2 cellular contexts compared by ENCODE assay signal in the genomic region with DNA sequence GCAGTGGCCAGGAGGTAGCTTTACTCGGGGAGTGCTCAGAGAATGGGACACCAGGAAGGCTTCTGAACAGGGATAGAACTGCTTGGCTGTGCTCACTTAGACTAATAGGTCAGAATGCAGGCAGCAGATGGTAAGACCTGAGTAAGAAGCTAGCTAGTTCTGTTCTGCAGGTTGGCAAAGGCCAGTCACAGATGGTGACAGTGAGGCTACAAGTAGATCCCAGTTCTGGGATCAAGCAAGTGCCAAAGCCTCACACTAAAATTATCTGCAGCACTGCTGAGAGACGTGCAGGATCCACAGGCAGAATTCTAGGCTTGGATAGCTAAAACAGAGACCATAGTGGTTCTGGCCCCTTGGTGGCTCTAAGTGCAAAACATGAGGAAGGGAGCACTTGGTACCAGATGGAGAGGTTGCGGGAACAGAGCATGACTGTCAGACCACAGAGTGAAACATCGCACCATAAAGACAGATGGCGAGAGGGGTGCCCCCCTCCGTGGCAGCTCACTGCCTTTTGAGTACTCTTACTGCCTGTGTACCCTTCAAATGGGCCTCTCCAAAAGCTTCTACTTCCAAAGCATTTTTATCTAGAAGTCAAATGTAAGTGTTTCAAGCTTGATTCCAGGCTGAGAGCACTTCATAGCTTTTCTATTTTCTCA.
TF ChIP-seq lines count a peak whose summit lies in the region.

No MANE protein-coding gene starts in this region.

TF ChIP-seq in HEK293, 187 proteins besides CTCF, POLR2A, EP300 and RAD21 (continued from another document):
- TF ChIP-seq ZBTB44 (tag by site-specific recombination; IDR thresholded peaks at IDR 0.05) (no peak), ZSCAN16 (tag by site-specific recombination; IDR thresholded peaks at IDR 0.05) (no peak), HOXC10 (CRISPR knock-in tag; IDR thresholded peaks at IDR 0.05) (no peak), ZNF654 (tag by site-specific recombination; IDR thresholded peaks at IDR 0.05; ENCODE audit: low read depth) (no peak), ZNF76 (tag by site-specific recombination; IDR thresholded peaks at IDR 0.05; ENCODE audit: borderline replicate concordance, low read depth) (no peak), EGR2 (tag by site-specific recombination; IDR thresholded peaks at IDR 0.05; ENCODE audit: low read depth) (no peak), PATZ1 (tag by site-specific recombination; IDR thresholded peaks at IDR 0.05) (no peak), SP7 (tag by site-specific recombination; IDR thresholded peaks at IDR 0.05) (no peak), SCRT2 (tag by site-specific recombination; IDR thresholded peaks at IDR 0.05) (no peak), TCF7L2 (IDR thresholded peaks at IDR 0.05; ENCODE audit: borderline replicate concordance, low read depth, low read length) (no peak), PRDM6 (tag by site-specific recombination; IDR thresholded peaks at IDR 0.05) (no peak), ZSCAN18 (tag by site-specific recombination; IDR thresholded peaks at IDR 0.05) (no peak), OSR2 (tag by site-specific recombination; IDR thresholded peaks at IDR 0.05) (no peak), ZBTB20 (tag by site-specific recombination; IDR thresholded peaks at IDR 0.05) (no peak), ZSCAN23 (tag by site-specific recombination; IDR thresholded peaks at IDR 0.05) (no peak), ZNF549 (tag by site-specific recombination; IDR thresholded peaks at IDR 0.05) (no peak), ZEB2 (tag by site-specific recombination; IDR thresholded peaks at IDR 0.05) (no peak)
- TF ChIP-seq, protein P1, sequence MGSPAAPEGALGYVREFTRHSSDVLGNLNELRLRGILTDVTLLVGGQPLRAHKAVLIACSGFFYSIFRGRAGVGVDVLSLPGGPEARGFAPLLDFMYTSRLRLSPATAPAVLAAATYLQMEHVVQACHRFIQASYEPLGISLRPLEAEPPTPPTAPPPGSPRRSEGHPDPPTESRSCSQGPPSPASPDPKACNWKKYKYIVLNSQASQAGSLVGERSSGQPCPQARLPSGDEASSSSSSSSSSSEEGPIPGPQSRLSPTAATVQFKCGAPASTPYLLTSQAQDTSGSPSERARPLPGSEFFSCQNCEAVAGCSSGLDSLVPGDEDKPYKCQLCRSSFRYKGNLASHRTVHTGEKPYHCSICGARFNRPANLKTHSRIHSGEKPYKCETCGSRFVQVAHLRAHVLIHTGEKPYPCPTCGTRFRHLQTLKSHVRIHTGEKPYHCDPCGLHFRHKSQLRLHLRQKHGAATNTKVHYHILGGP (tag by site-specific recombination; IDR thresholded peaks at IDR 0.05), result no peak
- TF ChIP-seq, protein P2, sequence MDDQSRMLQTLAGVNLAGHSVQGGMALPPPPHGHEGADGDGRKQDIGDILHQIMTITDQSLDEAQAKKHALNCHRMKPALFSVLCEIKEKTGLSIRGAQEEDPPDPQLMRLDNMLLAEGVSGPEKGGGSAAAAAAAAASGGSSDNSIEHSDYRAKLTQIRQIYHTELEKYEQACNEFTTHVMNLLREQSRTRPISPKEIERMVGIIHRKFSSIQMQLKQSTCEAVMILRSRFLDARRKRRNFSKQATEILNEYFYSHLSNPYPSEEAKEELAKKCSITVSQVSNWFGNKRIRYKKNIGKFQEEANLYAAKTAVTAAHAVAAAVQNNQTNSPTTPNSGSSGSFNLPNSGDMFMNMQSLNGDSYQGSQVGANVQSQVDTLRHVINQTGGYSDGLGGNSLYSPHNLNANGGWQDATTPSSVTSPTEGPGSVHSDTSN (CRISPR knock-in tag; IDR thresholded peaks at IDR 0.05), result no peak

TF ChIP-seq in H1, 55 proteins besides CTCF, POLR2A, EP300 and RAD21 (continued from another document):
- TF ChIP-seq SAP30 (IDR thresholded peaks at IDR 0.05; ENCODE audit: insufficient read depth, insufficient replicate concordance, low read length) (no peak), JUND (IDR thresholded peaks at IDR 0.05; ENCODE audit: low read length) (no peak), MAFK (IDR thresholded peaks at IDR 0.05; ENCODE audit: low read depth, low read length) (no peak), ASH2L (IDR thresholded peaks at IDR 0.05; ENCODE audit: low read length) (no peak), KDM5A (IDR thresholded peaks at IDR 0.05; ENCODE audit: low read length) (no peak), CHD1 (IDR thresholded peaks at IDR 0.05; ENCODE audit: low read depth, low read length) (no peak), FOSL1 (IDR thresholded peaks at IDR 0.05; ENCODE audit: insufficient read depth, low read depth, low read length) (no peak)
